In the genomic region with DNA sequence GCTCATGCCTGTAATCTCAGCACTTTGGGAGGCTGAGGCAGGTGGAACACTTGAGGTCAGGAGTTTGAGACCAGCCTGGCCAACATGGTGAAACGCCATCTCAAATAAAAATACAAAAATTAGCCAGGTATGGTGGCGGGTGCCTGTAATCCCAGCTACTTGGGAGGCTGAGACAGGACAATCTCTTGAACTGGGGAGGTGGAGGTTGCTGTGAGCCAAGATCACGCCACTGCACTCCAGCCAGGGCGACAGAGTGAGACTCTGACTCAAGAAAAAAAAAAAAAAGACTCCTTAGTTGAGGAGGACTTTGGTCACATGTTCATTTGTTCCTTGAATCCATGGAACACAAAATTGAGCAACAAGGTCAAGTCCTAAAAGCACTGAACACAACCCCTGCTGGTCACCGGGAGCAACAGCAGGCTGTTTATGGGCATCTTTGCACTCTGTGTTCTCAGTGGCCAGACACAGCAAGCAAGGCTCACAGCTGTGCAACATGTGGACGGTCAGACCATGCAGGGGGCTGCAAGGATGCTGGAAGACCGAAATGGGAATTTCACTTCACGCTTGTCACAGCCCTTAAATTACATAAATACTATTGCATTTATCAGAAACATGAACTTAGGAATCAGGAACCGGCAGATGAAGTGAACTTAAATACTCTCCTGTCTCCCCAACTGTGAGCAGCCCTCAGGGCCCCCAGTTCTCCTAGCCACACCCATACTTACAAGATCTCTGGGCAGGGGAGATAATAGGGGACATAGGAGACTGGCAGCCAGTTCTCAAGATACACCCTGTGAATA, we compare ENCODE assay signal across 8 cellular contexts. TPM values are rescaled to one million over a fixed set of nuclear protein-coding genes. Genes with fewer than 3 reads are reported as not detected.
DNase-seq lines count a peak whose midpoint lies in the region; ATAC-seq and TF ChIP-seq lines count a peak whose summit lies in the region.

No MANE protein-coding gene starts in this region.

- DNase-seq in DMS79 treated with DMSO at 0.1 percent for 48 hours (lab: John Stamatoyannopoulos, UW), result peak; percentile 6
- no peak for DNase-seq in DMS79 (lab: John Stamatoyannopoulos, UW)
- peak; percentile 61 for DNase-seq in IMR-90
- peak; percentile 21 for DNase-seq in SIG-M5 (lab: John Stamatoyannopoulos, UW)
- DNase-seq in T47D (ENCODE audit: low read depth in 1 of 2, low spot score in 1 of 2), result peak; percentile 82 to 92
- DNase-seq in kidney tubule cell (ENCODE audit: low spot score), result peak; percentile 68
- DNase-seq in stimulated activated naive CD8-positive, alpha-beta T cell treated with anti-CD3 and anti-CD28 coated beads, Interleukin-15, Interleukin-2, amounts not matched to agents 100 U/mL and 50 U/mL, for 24 hours, result peak; percentile 55

- no peak overlapping the region for H3K56ac ChIP-seq in IMR-90 (ENCODE audit: extremely low read depth, insufficient read depth, low read length)

- no peak overlapping the region for H4K5ac ChIP-seq in IMR-90 (ENCODE audit: low read depth, low read length)

- H2BK120ac ChIP-seq in IMR-90 (ENCODE audit: low read depth, low read length), result no peak overlapping the region

- H3K18ac ChIP-seq in IMR-90 (ENCODE audit: low read depth, low read length), result no peak overlapping the region

- TF ChIP-seq POLR2A in IMR-90 (IDR thresholded peaks at IDR 0.05; ENCODE audit: low read depth, low read length), result no peak

- dilution Hi-C loops in IMR-90 (cut with HindIII; ENCODE audit: low sequenced_read_pairs, unreplicated experiment), result no loop called here

- H3K4me3 ChIP-seq in IMR-90 (ENCODE audit: insufficient read depth, low read depth, low read length), result no peak overlapping the region

- no peaks in the 10 kb centered on the region for H3K9me3 ChIP-seq in IMR-90 (ENCODE audit: control insufficient read depth, insufficient read depth, low read length)

- no peak overlapping the region for H3K23ac ChIP-seq in IMR-90 (ENCODE audit: low read depth, low read length)

- no peak overlapping the region for H3K4ac ChIP-seq in IMR-90 (ENCODE audit: low read depth, low read length)

- CTCF ChIA-PET in IMR-90 (lab: Yijun Ruan, JAX), result interaction anchor here (0.6 to 1.6 kb wide), 2 partner anchors 25 to 130 kb away, joined by 3 to 10 read pairs; a partner anchor contains a TSS

- no peak overlapping the region for H2AK9ac ChIP-seq in IMR-90 (replicated peaks; ENCODE audit: low read depth, low read length, poor library complexity)

- no peak overlapping the region for H2BK20ac ChIP-seq in IMR-90 (ENCODE audit: low read depth, low read length)

- H3K27me3 ChIP-seq in IMR-90 (ENCODE audit: control insufficient read depth, insufficient read depth, low read length), result no peaks in the 10 kb centered on the region; the same call in 1 of the 2 replicates

- H3K36me3 ChIP-seq in IMR-90 (ENCODE audit: control insufficient read depth, insufficient read depth, low read length), result no peaks in the 10 kb centered on the region

- no TSS peak for BruUV-seq in IMR-90 (replicated peaks; lab: Mats Ljungman, UMichigan)

- POLR2A ChIA-PET in IMR-90 (lab: Charles Lee; ENCODE audit: unreplicated experiment), result no interaction called here

- TF ChIP-seq CTCF in IMR-90 (conservative IDR thresholded peaks at IDR 0.05; ENCODE audit: low read depth, low read length), result peak; percentile 65

- H3K4me2 ChIP-seq in IMR-90 (ENCODE audit: low read depth, low read length), result no peak overlapping the region

- H3K27ac ChIP-seq in IMR-90 (ENCODE audit: insufficient read depth, low read length), result no peak overlapping the region

- in situ Hi-C loops in IMR-90 (cut with MboI; ENCODE audit: low sequenced_read_pairs), result no loop called here
- in situ Hi-C loops in T47D (cut with HindIII; ENCODE audit: low pct_unique_long_range_greater_than_20kb, low sequenced_read_pairs), result no loop called here

- H2AK5ac ChIP-seq in IMR-90 (ENCODE audit: low read depth, low read length), result no peak overlapping the region

- ATAC-seq in IMR-90 (ENCODE audit: low read depth) (peak; percentile 72), GM18498 (IDR thresholded peaks at IDR 0.05; ENCODE audit: unreplicated experiment) (no peak)
- ATAC-seq in stimulated activated naive CD8-positive, alpha-beta T cell treated with anti-CD3 and anti-CD28 coated beads, Interleukin-15, Interleukin-2, amounts not matched to agents 100 U/mL and 50 U/mL, for 24 hours, result peak; percentile 47

- H3K9ac ChIP-seq in IMR-90 (ENCODE audit: low read depth, low read length), result no peak overlapping the region

- no peak overlapping the region for H2BK5ac ChIP-seq in IMR-90 (ENCODE audit: low read depth, low read length, poor library complexity, severe bottlenecking)

- no peaks in the 10 kb centered on the region for H4K20me1 ChIP-seq in IMR-90 (ENCODE audit: insufficient read depth, low read length)

- H3K14ac ChIP-seq in IMR-90 (replicated peaks; ENCODE audit: low read depth, low read length), result no peak overlapping the region

- WGBS in IMR-90 (ENCODE audit: extremely low coverage in 2 of 2, insufficient read length in 1 of 2), 2 experiments, result 40% methylated on average over 1 of the region's 9 CpGs; no CpG with 5 or more reads in 1 of the 2 experiments

- H4K8ac ChIP-seq in IMR-90 (ENCODE audit: low read depth in 2 of 2, low read length in 2 of 2), result no peak overlapping the region

- no peaks in the 10 kb centered on the region for H3K79me1 ChIP-seq in IMR-90 (ENCODE audit: low read depth in 1 of 2, low read length in 2 of 2)

- no peak overlapping the region for H2AFZ ChIP-seq in IMR-90 (replicated peaks; ENCODE audit: low read length, poor library complexity)

- peak; percentile 35 for TF ChIP-seq RAD21 in IMR-90 (IDR thresholded peaks at IDR 0.05; ENCODE audit: low read length)

- H2BK15ac ChIP-seq in IMR-90 (ENCODE audit: low read depth, low read length), result no peak overlapping the region

- intact Hi-C loops in IMR-90 (cut with micrococcal nuclease), result no loop called here

- no peak overlapping the region for H4K91ac ChIP-seq in IMR-90 (ENCODE audit: insufficient read depth, low read depth, low read length)

- H3K4me1 ChIP-seq in IMR-90 (ENCODE audit: control insufficient read depth, insufficient read depth, low read length), result peaks cover 10% of the 10 kb centered on the region; the same call in 1 of the 2 replicates

- H3K9me1 ChIP-seq in IMR-90 (ENCODE audit: insufficient read depth, low read length), result 0 out of 2 replicates have a peak, but pooled peaks cover 6% of the 10 kb centered on the region

TF ChIP-seq in IMR-90, 13 proteins besides CTCF, POLR2A, EP300 and RAD21:
- TF ChIP-seq CEBPB (IDR thresholded peaks at IDR 0.05; ENCODE audit: low read depth, low read length) (peak; percentile 87), SMC3 (IDR thresholded peaks at IDR 0.05; ENCODE audit: low read depth, low read length) (no peak), NFE2L2 (IDR thresholded peaks at IDR 0.05; ENCODE audit: low read depth, low read length) (no peak)
- TF ChIP-seq, protein P1, sequence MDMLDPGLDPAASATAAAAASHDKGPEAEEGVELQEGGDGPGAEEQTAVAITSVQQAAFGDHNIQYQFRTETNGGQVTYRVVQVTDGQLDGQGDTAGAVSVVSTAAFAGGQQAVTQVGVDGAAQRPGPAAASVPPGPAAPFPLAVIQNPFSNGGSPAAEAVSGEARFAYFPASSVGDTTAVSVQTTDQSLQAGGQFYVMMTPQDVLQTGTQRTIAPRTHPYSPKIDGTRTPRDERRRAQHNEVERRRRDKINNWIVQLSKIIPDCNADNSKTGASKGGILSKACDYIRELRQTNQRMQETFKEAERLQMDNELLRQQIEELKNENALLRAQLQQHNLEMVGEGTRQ (IDR thresholded peaks at IDR 0.05; ENCODE audit: low read depth, low read length), result peak; percentile 64

RNA-seq across cellular contexts. Expression of a gene that starts 2.8 kb away (rescaled TPM):
- total RNA-seq in IMR-90 (2012; rRNA removed), result 0.83 and 1.8 TPM in 2 replicates
- 2.4 and 3.2 TPM in 2 replicates for polyA plus RNA-seq in IMR-90 (2012; rRNA removed)
- 4.8 and 4.9 TPM in 2 replicates for polyA plus RNA-seq in IMR-90 (2012; cell fraction: cytosol; rRNA removed)
- 7.1 and 11.3 TPM in 2 replicates for polyA plus RNA-seq in IMR-90 (2012; cell fraction: nucleus; rRNA removed; ENCODE audit: low replicate concordance)

RNA-seq across cellular contexts. Expression of a gene that starts 39.9 kb away (rescaled TPM):
- 12.2 and 13.1 TPM in 2 replicates for total RNA-seq in IMR-90 (2012; rRNA removed)
- polyA plus RNA-seq in IMR-90 (2012; rRNA removed), result 36.9 and 37.2 TPM in 2 replicates
- 33.9 and 37.7 TPM in 2 replicates for polyA plus RNA-seq in IMR-90 (2012; cell fraction: cytosol; rRNA removed)
- 160 and 211 TPM in 2 replicates for polyA plus RNA-seq in IMR-90 (2012; cell fraction: nucleus; rRNA removed; ENCODE audit: low replicate concordance)

RNA-seq across cellular contexts. Expression of a gene that starts 48.1 kb away (rescaled TPM):
- not detected in 2 replicates for total RNA-seq in IMR-90 (2012; rRNA removed)
- not detected in 2 replicates for polyA plus RNA-seq in IMR-90 (2012; rRNA removed)
- not detected in 2 replicates for polyA plus RNA-seq in IMR-90 (2012; cell fraction: cytosol; rRNA removed)
- polyA plus RNA-seq in IMR-90 (2012; cell fraction: nucleus; rRNA removed; ENCODE audit: low replicate concordance), result not detected in 2 replicates
